In genomic region chr6:37102299-37103168, GRCh38 we compare ENCODE assay signal across 8 cellular contexts.
DNase-seq lines count a peak whose midpoint lies in the region; ATAC-seq and TF ChIP-seq lines count a peak whose summit lies in the region.

No MANE protein-coding gene starts in this region.

- WGBS in adrenal gland, 4 donors, result 0 to 2% (median 1%) methylated on average over 7 to 36 of the region's 36 CpGs
- 1% methylated on average over 36 of the region's 36 CpGs for WGBS in heart right ventricle, 2 donors
- 2% methylated on average over 35 of the region's 36 CpGs; no CpG with 5 or more reads in 1 of the 2 donors for WGBS in transverse colon (ENCODE audit: low coverage in 1 of 2), 2 donors

- in situ Hi-C loops in transverse colon (cut with MboI; ENCODE audit: low pct_ligation_motif_present in 1 of 4, low pct_unique_long_range_greater_than_20kb in 1 of 4, low sequenced_read_pairs in 3 of 4), result no loop called here

- peak in 1 of 2 donors; percentile 76 for TF ChIP-seq POLR2A in adrenal gland (IDR thresholded peaks at IDR 0.05)
- peak; percentile 25 for TF ChIP-seq POLR2A in transverse colon (IDR thresholded peaks at IDR 0.05)

- H3K4me1 ChIP-seq in adrenal gland (replicated peaks in 1 of 2) (peaks cover 13 to 37% of the 10 kb centered on the region in 2 donors), heart right ventricle (peaks cover 7 to 39% (median 21%) of the 10 kb centered on the region in 9 donors), transverse colon (peaks cover 10 to 37% (median 28%) of the 10 kb centered on the region in 4 donors)

- intact Hi-C loops in adrenal gland (cut with DNase I) (no loop called here), heart right ventricle (cut with DNase I) (loop anchor here in 5 of 10 donors (1.0 to 5.0 kb wide), 6 partner anchors 28 to 68 kb away; partner anchors contain the start of gene PIM1 (in 2 of the 5)), transverse colon (cut with DNase I; ENCODE audit: low total_unique reads) (loop anchor here (2.0 kb wide), 2 partner anchors 26 to 68 kb away; partner anchors contain the start of gene PIM1)

- H3K4me3 ChIP-seq in adrenal gland, result peak overlapping the region in 2 of 4 donors; percentile 21 to 52
- H3K4me3 ChIP-seq in heart right ventricle, result peak overlapping the region; percentile 14 to 60 (median 48)
- H3K4me3 ChIP-seq in transverse colon, result peak overlapping the region in 3 of 4 donors; percentile 29 to 45 (median 38)

- peak; percentile 71 for DNase-seq in GM04503 (ENCODE audit: low read depth)
- peak; percentile 84 for DNase-seq in NCI-H128 (lab: John Stamatoyannopoulos, UW; ENCODE audit: unreplicated experiment)
- DNase-seq in T follicular helper cell (ENCODE audit: low read depth), result peak; percentile 65
- DNase-seq in adrenal gland, result peak; percentile 90 to 98 (median 96)
- peak; percentile 87 to 89 for DNase-seq in heart right ventricle
- DNase-seq in pons (ENCODE audit: low spot score), result peak; percentile 92
- DNase-seq in transverse colon, result peak; percentile 88

- TF ChIP-seq CTCF in adrenal gland (IDR thresholded peaks at IDR 0.05), result peak in 1 of 6 experiments; percentile 6
- TF ChIP-seq CTCF in heart right ventricle (IDR thresholded peaks at IDR 0.05), result no peak
- no peak for TF ChIP-seq CTCF in transverse colon (IDR thresholded peaks at IDR 0.05)

- H3K27me3 ChIP-seq in adrenal gland, result no peaks in the 10 kb centered on the region
- H3K27me3 ChIP-seq in heart right ventricle, result no peaks in the 10 kb centered on the region
- no peaks in the 10 kb centered on the region for H3K27me3 ChIP-seq in transverse colon

- no peaks in the 10 kb centered on the region for H3K36me3 ChIP-seq in adrenal gland (replicated peaks in 1 of 2)
- H3K36me3 ChIP-seq in heart right ventricle, result no peaks in the 10 kb centered on the region
- H3K36me3 ChIP-seq in transverse colon, result no peaks in the 10 kb centered on the region

- H3K27ac ChIP-seq in adrenal gland, result peak overlapping the region; percentile 80 to 94 (median 91)
- peak overlapping the region; percentile 51 to 94 (median 86) for H3K27ac ChIP-seq in heart right ventricle
- peak overlapping the region; percentile 86 to 90 (median 88) for H3K27ac ChIP-seq in transverse colon

- peak; percentile 78 for ATAC-seq in HG02588 (IDR thresholded peaks at IDR 0.05; ENCODE audit: unreplicated experiment)
- peak; percentile 91 to 97 (median 94) for ATAC-seq in heart right ventricle

- TF ChIP-seq EP300 in transverse colon (IDR thresholded peaks at IDR 0.05; ENCODE audit: low read depth), result peak; percentile 80

- no peaks in the 10 kb centered on the region for H3K9me3 ChIP-seq in adrenal gland (replicated peaks in 1 of 3)
- no peaks in the 10 kb centered on the region for H3K9me3 ChIP-seq in heart right ventricle
- H3K9me3 ChIP-seq in transverse colon, result no peaks in the 10 kb centered on the region
